ENCODE assay signal across 19 cellular contexts in genomic region chr15:65059369-65059750, GRCh38. TPM values are rescaled to one million over a fixed set of nuclear protein-coding genes. Genes with fewer than 3 reads are reported as not detected.
"Had no signal": no experiment of that assay in that cellular context is flagged by ENCODE, and none has a peak within 500 bp of the region (broad histone marks: within the 10 kb centered on the region; RNA-seq: fewer than 3 reads in every experiment).

No MANE protein-coding gene starts in this region.

- H3K36me3 ChIP-seq: brain microvascular endothelial cell, left lung, prostate gland, right lobe of liver, thyroid gland had no signal

- H3K4me3 ChIP-seq: left lung, prostate gland, right lobe of liver, thyroid gland had no signal

- H3K27ac ChIP-seq: brain microvascular endothelial cell, left lung, prostate gland, right lobe of liver, thyroid gland had no signal

- ATAC-seq: activated CD4-positive, CD25-positive, alpha-beta regulatory T cell treated with anti-CD3 and anti-CD28 coated beads, Interleukin-2, amount 50 U/mL, for 24 hours; left lung; right lobe of liver; stimulated activated naive CD8-positive, alpha-beta T cell treated with anti-CD3 and anti-CD28 coated beads, Interleukin-15, amount 100 ng/mL, for 72 hours; T-cell had no signal

- DNase-seq: activated naive CD8-positive, alpha-beta T cell treated with anti-CD3 and anti-CD28 coated beads for 36 hours; brain microvascular endothelial cell; effector memory CD4-positive, alpha-beta T cell; islet precursor cell; mesendoderm; nephron progenitor cell; occipital lobe; right lobe of liver; stimulated activated naive CD8-positive, alpha-beta T cell treated with anti-CD3 and anti-CD28 coated beads, Interleukin-15, amount 100 ng/mL, for 72 hours; T-cell; T-helper 9 cell; thyroid gland had no signal

- H3K4me1 ChIP-seq: prostate gland had no signal

- H3K9me3 ChIP-seq: left lung, prostate gland, right lobe of liver, thyroid gland had no signal

- H3K27me3 ChIP-seq: brain microvascular endothelial cell, left lung, right lobe of liver, thyroid gland had no signal

RNA-seq across cellular contexts. Expression of gene RASL12, which starts 8.4 kb away (rescaled TPM):
- total RNA-seq: activated CD8-positive, alpha-beta memory T cell treated with anti-CD3 and anti-CD28 coated beads for 36 hours; activated naive CD8-positive, alpha-beta T cell treated with anti-CD3 and anti-CD28 coated beads for 36 hours; activated T-helper 1 cell treated with anti-CD3 and anti-CD28 coated beads, Interleukin-12 subunit alpha, Interleukin-12 subunit beta, Interleukin-2, Interleukin-4 antibody, amounts not matched to agents 30 ng/mL and 10 ng/mL and 1 ng/mL, durations not matched to agents 14 hours and 24 hours and 36 hours; SK-MEL-5 had no signal

RNA-seq across cellular contexts. Expression of gene SLC51B, which starts 14.2 kb away (rescaled TPM):
- total RNA-seq: activated CD8-positive, alpha-beta memory T cell treated with anti-CD3 and anti-CD28 coated beads for 36 hours; activated naive CD8-positive, alpha-beta T cell treated with anti-CD3 and anti-CD28 coated beads for 36 hours; activated T-helper 1 cell treated with anti-CD3 and anti-CD28 coated beads, Interleukin-12 subunit alpha, Interleukin-12 subunit beta, Interleukin-2, Interleukin-4 antibody, amounts not matched to agents 30 ng/mL and 10 ng/mL and 1 ng/mL, durations not matched to agents 14 hours and 24 hours and 36 hours; frontal cortex; occipital lobe; T-cell; thyroid gland had no signal

RNA-seq across cellular contexts. Expression of gene KBTBD13, which starts 17.2 kb away (rescaled TPM):
- total RNA-seq: activated CD8-positive, alpha-beta memory T cell treated with anti-CD3 and anti-CD28 coated beads for 36 hours; activated naive CD8-positive, alpha-beta T cell treated with anti-CD3 and anti-CD28 coated beads for 36 hours; activated T-helper 1 cell treated with anti-CD3 and anti-CD28 coated beads, Interleukin-12 subunit alpha, Interleukin-12 subunit beta, Interleukin-2, Interleukin-4 antibody, amounts not matched to agents 30 ng/mL and 10 ng/mL and 1 ng/mL, durations not matched to agents 14 hours and 24 hours and 36 hours; frontal cortex; occipital lobe; right lobe of liver; SK-MEL-5; T-cell; thyroid gland had no signal
